ENCODE assay signal across 30 cellular contexts in genomic region chr18:78494686-78495085, GRCh38.
"Had no signal": no experiment of that assay in that cellular context is flagged by ENCODE, and none has a peak within 500 bp of the region (broad histone marks: within the 10 kb centered on the region; RNA-seq: fewer than 3 reads in every experiment).

No MANE protein-coding gene starts in this region.

- H3K79me2 ChIP-seq: parathyroid adenoma had no signal

- FAIRE-seq: islet of Langerhans, kidney had no signal

- H3K27ac Mint-ChIP-seq: immature natural killer cell; naive thymus-derived CD8-positive, alpha-beta T cell; nephron; progenitor cell of endocrine pancreas; stimulated activated naive CD8-positive, alpha-beta T cell treated with anti-CD3 and anti-CD28 coated beads, Interleukin-15, Interleukin-2, amounts not matched to agents 100 ng/mL and 50 ng/mL, for 24 hours had no signal

- H3K9ac ChIP-seq: parathyroid adenoma had no signal

- H3K36me3 Mint-ChIP-seq: immature natural killer cell had no signal

- H3K27me3 Mint-ChIP-seq: stimulated activated naive CD8-positive, alpha-beta T cell treated with anti-CD3 and anti-CD28 coated beads, Interleukin-15, Interleukin-2, amounts not matched to agents 100 ng/mL and 50 ng/mL, for 24 hours had no signal

- H3K4me1 Mint-ChIP-seq: immature natural killer cell, nephron, neural crest cell had no signal

- ATAC-seq: left colon; left lung; lower lobe of right lung; naive thymus-derived CD8-positive, alpha-beta T cell; right lobe of liver had no signal

- H3K4me3 ChIP-seq: left lung, lower lobe of right lung, right atrium auricular region, right lobe of liver, skin epidermis, suprapubic skin, thoracic aorta, tibial artery, vagina had no signal

- H3K27ac ChIP-seq: left lung, lower lobe of right lung, neutrophil, parathyroid adenoma, right atrium auricular region, right lobe of liver, skin epidermis, suprapubic skin, thoracic aorta, tibial artery had no signal

- H3K27me3 ChIP-seq: left lung, neutrophil, right atrium auricular region, right lobe of liver, suprapubic skin, tibial artery, vagina had no signal

- H3K36me3 ChIP-seq: left lung, lower lobe of right lung, neutrophil, right atrium auricular region, right lobe of liver, suprapubic skin, thoracic aorta, tibial artery, vagina had no signal

- H3K4me3 Mint-ChIP-seq: immature natural killer cell; naive thymus-derived CD8-positive, alpha-beta T cell; nephron; neural crest cell; stimulated activated naive CD8-positive, alpha-beta T cell treated with anti-CD3 and anti-CD28 coated beads, Interleukin-15, Interleukin-2, amounts not matched to agents 100 ng/mL and 50 ng/mL, for 24 hours had no signal

- H2AFZ ChIP-seq: parathyroid adenoma had no signal

- H3K9me3 ChIP-seq: lower lobe of right lung, neutrophil, right atrium auricular region, right lobe of liver, thoracic aorta, tibial artery, vagina had no signal

- H3K4me1 ChIP-seq: left lung, lower lobe of right lung, parathyroid adenoma, right atrium auricular region, right lobe of liver, suprapubic skin, tibial artery had no signal

- DNase-seq: hypothalamus; immature natural killer cell; kidney; left colon; left lung; lower lobe of right lung; mammary epithelial cell; mesenchymal stem cell; naive thymus-derived CD8-positive, alpha-beta T cell; occipital lobe; right lobe of liver; stimulated activated CD4-positive, alpha-beta T cell treated with anti-CD3 and anti-CD28 coated beads, Interleukin-12 subunit alpha, Interleukin-12 subunit beta, amount 100 ng/mL, for 4 hours; stimulated activated CD4-positive, alpha-beta T cell treated with anti-CD3 and anti-CD28 coated beads, Interleukin-15, amount 100 ng/mL, for 24 hours; stimulated activated CD4-positive, alpha-beta T cell treated with anti-CD3 and anti-CD28 coated beads, Interleukin-2, amount 100 ng/mL, for 24 hours; stimulated activated CD4-positive, alpha-beta T cell treated with anti-CD3 and anti-CD28 coated beads, Interleukin-4, amount 100 ng/mL, for 1 hour; stimulated activated naive CD4-positive, alpha-beta T cell; tibial artery; trophoblast cell had no signal
